Comparison of ENCODE assay signal across 7 cellular contexts in the genomic region with DNA sequence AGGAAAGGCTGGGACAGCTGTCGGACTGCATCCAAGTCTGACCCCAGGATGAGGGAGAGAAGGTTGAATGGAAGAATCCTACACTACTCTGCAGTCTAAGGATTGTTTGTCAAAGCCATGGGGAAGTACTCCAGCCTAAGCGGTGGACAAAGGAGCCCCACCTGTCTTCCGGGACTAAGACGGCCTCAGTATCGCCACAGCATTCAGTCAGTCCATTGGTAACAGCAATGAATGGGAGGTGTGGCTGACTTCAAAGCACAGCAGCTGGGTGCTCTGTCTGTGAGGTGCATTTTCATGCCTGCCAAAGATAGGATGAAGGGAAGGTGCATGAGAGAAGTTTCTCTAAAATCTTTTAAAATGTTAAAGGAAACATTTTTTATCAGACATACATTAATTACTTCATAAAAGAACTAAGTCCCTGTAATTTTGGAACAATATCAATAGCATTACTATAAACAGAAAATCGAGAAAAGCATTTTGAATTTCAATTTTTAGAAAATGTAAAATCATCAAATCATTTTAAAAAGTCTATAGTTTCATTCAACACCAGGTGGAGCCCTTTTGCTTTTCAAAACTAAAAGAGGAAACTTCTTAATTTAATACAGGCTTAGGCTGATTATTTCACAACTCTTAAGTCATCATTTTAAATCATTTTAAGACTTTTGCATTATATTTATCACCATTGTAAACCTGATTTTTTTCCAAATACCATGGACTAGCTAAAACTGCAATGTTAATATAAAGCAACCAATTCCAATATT. TPM values are rescaled to one million over a fixed set of nuclear protein-coding genes. Genes with fewer than 3 reads are reported as not detected.
DNase-seq lines count a peak whose midpoint lies in the region; ATAC-seq and TF ChIP-seq lines count a peak whose summit lies in the region.

No MANE protein-coding gene starts in this region.

- H3K18ac ChIP-seq in mesendoderm (ENCODE audit: low read length): no peak overlapping the region

- H3K36me3 Mint-ChIP-seq in CD8-positive, alpha-beta T cell: no peaks in the 10 kb centered on the region

- H2BK120ac ChIP-seq in mesendoderm (ENCODE audit: low read depth, low read length): no peak overlapping the region

- no peaks in the 10 kb centered on the region for H3K79me1 ChIP-seq in mesendoderm (ENCODE audit: low read length)

- in situ Hi-C loops in GM23248 (cut with MboI): no loop called here

- POLR2A ChIA-PET in CD8-positive, alpha-beta T cell (lab: Charles Lee): no interaction called here

- 39 to 40% methylated on average over 6 of the region's 6 CpGs for WGBS in GM23248 (ENCODE audit: low coverage in 1 of 2, low lambda C conversion rate in 2 of 2, missing lambda C conversion rate in 2 of 2), 2 experiments
- WGBS in mesendoderm (ENCODE audit: extremely low coverage, insufficient coverage, low lambda C conversion rate): no CpG with 5 or more reads among the region's 6 CpGs

- ATAC-seq in CD8-positive, alpha-beta T cell: no peak
- ATAC-seq in GM19324 (IDR thresholded peaks at IDR 0.05; ENCODE audit: low FRiP score, unreplicated experiment): no peak
- no peak for ATAC-seq in GM21576 (IDR thresholded peaks at IDR 0.05; ENCODE audit: unreplicated experiment)

- H3K4me1 Mint-ChIP-seq in CD8-positive, alpha-beta T cell (ENCODE audit: low read depth): no peaks in the 10 kb centered on the region

- H3K79me2 ChIP-seq in GM23248 (ENCODE audit: insufficient read depth): no peaks in the 10 kb centered on the region
- H3K79me2 ChIP-seq in mesendoderm (ENCODE audit: control insufficient read depth, insufficient read depth, low read length): no peaks in the 10 kb centered on the region

- H3K9me2 ChIP-seq in GM23248 (ENCODE audit: insufficient read depth): no peaks in the 10 kb centered on the region

- H3K4me3 ChIP-seq in GM23248 (no peak overlapping the region), choroid plexus epithelial cell (ENCODE audit: low read depth, low read length) (no peak overlapping the region), mesendoderm (ENCODE audit: low read length) (no peak overlapping the region)
- no peak overlapping the region for H3K4me3 ChIP-seq in CD8-positive, alpha-beta T cell (ENCODE audit: low read depth, low read length)

- H3K9me3 ChIP-seq in GM23248 (ENCODE audit: low read depth): no peaks in the 10 kb centered on the region
- no peaks in the 10 kb centered on the region for H3K9me3 ChIP-seq in CD8-positive, alpha-beta T cell (ENCODE audit: low read length)

- CTCF ChIA-PET in CD8-positive, alpha-beta T cell (lab: Charles Lee): no interaction called here

- H3K4me2 ChIP-seq in GM23248 (ENCODE audit: unreplicated experiment): no peak overlapping the region
- no peak overlapping the region for H3K4me2 ChIP-seq in mesendoderm (ENCODE audit: low read length)

- H2AFZ ChIP-seq in GM23248: no peak overlapping the region

- H4K20me1 ChIP-seq in GM23248 (ENCODE audit: insufficient read depth): no peaks in the 10 kb centered on the region

- H3K9ac ChIP-seq in GM23248 (no peak overlapping the region), mesendoderm (ENCODE audit: low read length) (no peak overlapping the region)

- DNase-seq in GM23248 (peak; percentile 79), NCI-H526 treated with DMSO at 0.1 percent for 48 hours (lab: John Stamatoyannopoulos, UW) (peak; percentile 33), choroid plexus epithelial cell (ENCODE audit: low read depth) (peak; percentile 65), mesendoderm (peak; percentile 83)
- no peak for DNase-seq in CD8-positive, alpha-beta T cell

- no peak overlapping the region for H3K23ac ChIP-seq in mesendoderm (ENCODE audit: low read length)

- no peaks in the 10 kb centered on the region for H3F3A ChIP-seq in GM23248 (ENCODE audit: insufficient read depth)

- no peak overlapping the region for H3K4ac ChIP-seq in mesendoderm (ENCODE audit: low read depth, low read length)

- no peak overlapping the region for H2BK5ac ChIP-seq in mesendoderm (ENCODE audit: low read length)

- H2BK15ac ChIP-seq in mesendoderm (replicated peaks; ENCODE audit: low read depth): no peak overlapping the region

- H3K27ac ChIP-seq in GM23248 (no peak overlapping the region), mesendoderm (ENCODE audit: low read depth, low read length) (no peak overlapping the region)
- H3K27ac ChIP-seq in CD8-positive, alpha-beta T cell (ENCODE audit: low read depth, low read length): no peak overlapping the region

- no peak overlapping the region for H3K27ac Mint-ChIP-seq in CD8-positive, alpha-beta T cell

- H3K27me3 ChIP-seq in GM23248 (replicated peaks; ENCODE audit: insufficient read depth) (no peaks in the 10 kb centered on the region), mesendoderm (ENCODE audit: insufficient read depth, low read length, poor library complexity) (no peaks in the 10 kb centered on the region)
- H3K27me3 ChIP-seq in CD8-positive, alpha-beta T cell (ENCODE audit: insufficient read depth, low read length): no peaks in the 10 kb centered on the region

- H4K5ac ChIP-seq in mesendoderm (ENCODE audit: low read length): no peak overlapping the region

- no peak overlapping the region for H3K4me3 Mint-ChIP-seq in CD8-positive, alpha-beta T cell

- no peak overlapping the region for H4K8ac ChIP-seq in mesendoderm (ENCODE audit: low read depth, low read length)

- peak; percentile 54 for TF ChIP-seq CTCF in choroid plexus epithelial cell (conservative IDR thresholded peaks at IDR 0.05; ENCODE audit: low read depth, low read length)
- no peak for TF ChIP-seq CTCF in CD8-positive, alpha-beta T cell (IDR thresholded peaks at IDR 0.05)

- intact Hi-C loops in CD8-positive, alpha-beta T cell (cut with DNase I, micrococcal nuclease): no loop called here

- H3K4me1 ChIP-seq in GM23248 (ENCODE audit: insufficient read depth) (no peaks in the 10 kb centered on the region), mesendoderm (ENCODE audit: control insufficient read depth, low read depth, low read length) (no peaks in the 10 kb centered on the region)
- no peaks in the 10 kb centered on the region for H3K4me1 ChIP-seq in CD8-positive, alpha-beta T cell (ENCODE audit: insufficient read depth, low read length)

- no peak overlapping the region for H3K56ac ChIP-seq in mesendoderm (ENCODE audit: low read length)

- H3K27me3 Mint-ChIP-seq in CD8-positive, alpha-beta T cell (ENCODE audit: low read depth): peaks cover 10% of the 10 kb centered on the region

- no peaks in the 10 kb centered on the region for H3K9me3 Mint-ChIP-seq in CD8-positive, alpha-beta T cell

- H2AK5ac ChIP-seq in mesendoderm (ENCODE audit: low read length): no peak overlapping the region

- H3K36me3 ChIP-seq in GM23248 (ENCODE audit: low read depth): no peaks in the 10 kb centered on the region
- no peaks in the 10 kb centered on the region for H3K36me3 ChIP-seq in mesendoderm (ENCODE audit: control insufficient read depth, insufficient read depth, low read length)
- no peaks in the 10 kb centered on the region for H3K36me3 ChIP-seq in CD8-positive, alpha-beta T cell (ENCODE audit: insufficient read depth, low read length)

RNA-seq across cellular contexts. Expression of gene INTU, which starts 27.6 kb away (rescaled TPM):
- 4.4 and 5.2 TPM in 2 replicates for total RNA-seq in GM23248 (2014; rRNA removed; shearing (Covaris generic))
- 1.6 and 2.3 TPM in 2 replicates for polyA plus RNA-seq in GM23248 (2016; fragmentation: Nextera tagmentation; extraction: Ambion mirVana)
- polyA plus RNA-seq in mesendoderm (2013, experiment 1 of 2): 3.0 TPM
- polyA plus RNA-seq in mesendoderm (2013, experiment 2 of 2): 2.6 TPM
- under 1 TPM; 0.16 to 0.22 TPM for total RNA-seq in CD8-positive, alpha-beta T cell

Comparison
In these comparisons a context has a peak if more than half of its experiments do, and no peak if none do; other contexts are left out.
1. DNase-seq: peak in GM23248 (single experiment), NCI-H526 treated with DMSO at 0.1 percent for 48 hours (single experiment), choroid plexus epithelial cell (single experiment) and mesendoderm (single experiment); none in CD8-positive, alpha-beta T cell (0 of 7).